ENCODE assay signal across 25 cellular contexts in the genomic region with DNA sequence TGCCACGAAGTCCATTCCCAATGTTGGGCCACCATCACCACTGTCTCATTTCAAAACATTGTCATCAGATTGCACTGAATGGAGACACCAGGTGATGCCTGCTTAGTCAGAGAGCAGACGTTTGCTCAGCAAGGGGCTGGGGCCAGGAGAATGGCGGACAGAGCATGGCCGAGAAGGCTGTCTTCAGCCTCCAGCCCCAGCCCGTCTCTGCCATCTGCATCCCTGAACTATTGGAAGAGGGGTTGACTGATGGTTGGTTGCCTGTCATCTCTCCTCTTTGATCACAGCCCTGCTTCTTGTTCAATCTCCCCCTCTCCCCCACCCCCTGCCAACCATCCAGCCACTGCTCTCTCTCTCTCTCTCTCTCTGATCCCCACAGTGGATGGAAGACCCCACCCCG.
"Had no signal": no experiment of that assay in that cellular context is flagged by ENCODE, and none has a peak within 500 bp of the region (broad histone marks: within the 10 kb centered on the region; RNA-seq: fewer than 3 reads in every experiment).

No MANE protein-coding gene starts in this region.

- H3K9me3 ChIP-seq: lower lobe of right lung, mucosa of descending colon, ovary, prostate gland, vagina had no signal

- H3K36me3 ChIP-seq: lower lobe of right lung, ovary, prostate gland, tibial nerve, vagina had no signal

- H3K4me1 ChIP-seq: lower lobe of right lung, prostate gland, tibial nerve, vagina had no signal

- H3K4me3 ChIP-seq: hepatocyte, lower lobe of right lung, mucosa of descending colon, ovary, prostate gland, skin epidermis, tibial nerve, vagina had no signal

- ATAC-seq: left cardiac atrium; left lobe of liver; lower lobe of right lung; mucosa of descending colon; naive thymus-derived CD4-positive, alpha-beta T cell; natural killer cell treated with Interleukin-12 subunit alpha and Interleukin-12 subunit beta and Interleukin-15 and Interleukin-18, amount 100 ng/mL, for 72 hours; right cardiac atrium; sciatic nerve; stimulated activated effector memory CD8-positive, alpha-beta T cell treated with anti-CD3 and anti-CD28 coated beads, Interleukin-12 subunit alpha, Interleukin-12 subunit beta, amount 100 ng/mL, for 72 hours had no signal

- H3K27ac ChIP-seq: hepatocyte, lower lobe of right lung, ovary, prostate gland, skin epidermis, tibial nerve, vagina had no signal

- H3K4me3 Mint-ChIP-seq: naive thymus-derived CD4-positive, alpha-beta T cell; natural killer cell treated with Interleukin-12 subunit alpha and Interleukin-12 subunit beta and Interleukin-15 and Interleukin-18, amount 100 ng/mL, for 72 hours; stimulated activated effector memory CD8-positive, alpha-beta T cell treated with anti-CD3 and anti-CD28 coated beads, Interleukin-12 subunit alpha, Interleukin-12 subunit beta, amount 100 ng/mL, for 72 hours; stimulated activated naive CD8-positive, alpha-beta T cell treated with anti-CD3 and anti-CD28 coated beads, Interleukin-15, Interleukin-2, amounts not matched to agents 100 ng/mL and 50 ng/mL, for 24 hours; type B pancreatic cell had no signal

- H3K27ac Mint-ChIP-seq: naive thymus-derived CD4-positive, alpha-beta T cell; natural killer cell treated with Interleukin-12 subunit alpha and Interleukin-12 subunit beta and Interleukin-15 and Interleukin-18, amount 100 ng/mL, for 72 hours; stimulated activated effector memory CD8-positive, alpha-beta T cell treated with anti-CD3 and anti-CD28 coated beads, Interleukin-12 subunit alpha, Interleukin-12 subunit beta, amount 100 ng/mL, for 72 hours; stimulated activated naive CD8-positive, alpha-beta T cell treated with anti-CD3 and anti-CD28 coated beads, Interleukin-15, Interleukin-2, amounts not matched to agents 100 ng/mL and 50 ng/mL, for 24 hours; type B pancreatic cell had no signal

- H3K36me3 Mint-ChIP-seq: naive thymus-derived CD4-positive, alpha-beta T cell; natural killer cell treated with Interleukin-12 subunit alpha and Interleukin-12 subunit beta and Interleukin-15 and Interleukin-18, amount 100 ng/mL, for 72 hours; stimulated activated effector memory CD8-positive, alpha-beta T cell treated with anti-CD3 and anti-CD28 coated beads, Interleukin-12 subunit alpha, Interleukin-12 subunit beta, amount 100 ng/mL, for 72 hours; type B pancreatic cell had no signal

- H3K27me3 Mint-ChIP-seq: stimulated activated naive CD8-positive, alpha-beta T cell treated with anti-CD3 and anti-CD28 coated beads, Interleukin-15, Interleukin-2, amounts not matched to agents 100 ng/mL and 50 ng/mL, for 24 hours had no signal

- H3K27me3 ChIP-seq: hepatocyte, ovary, tibial nerve, vagina had no signal

- H3K4me1 Mint-ChIP-seq: naive thymus-derived CD4-positive, alpha-beta T cell; stimulated activated effector memory CD8-positive, alpha-beta T cell treated with anti-CD3 and anti-CD28 coated beads, Interleukin-12 subunit alpha, Interleukin-12 subunit beta, amount 100 ng/mL, for 72 hours had no signal

- H3K79me2 ChIP-seq: hepatocyte had no signal

- H3K9me3 Mint-ChIP-seq: natural killer cell treated with Interleukin-12 subunit alpha and Interleukin-12 subunit beta and Interleukin-15 and Interleukin-18, amount 100 ng/mL, for 72 hours; type B pancreatic cell had no signal

- H3K4me2 ChIP-seq: hepatocyte had no signal

- DNase-seq: kidney glomerular epithelial cell; left cardiac atrium; lower lobe of right lung; mammary epithelial cell; mesendoderm; midbrain; mucosa of descending colon; naive thymus-derived CD4-positive, alpha-beta T cell; ovary; retina; right cardiac atrium; stimulated activated CD4-positive, alpha-beta T cell treated with anti-CD3 and anti-CD28 coated beads, Interleukin-4, amount 100 ng/mL, for 24 hours; stimulated activated naive CD4-positive, alpha-beta T cell; substantia nigra had no signal
